Comparison of ENCODE assay signal across 12 cellular contexts in genomic region chr18:56747032-56747658, GRCh38.
A peak's percentile ranks its signal among the peaks of the same experiment; 100 is the strongest.
DNase-seq lines count a peak whose midpoint lies in the region; ATAC-seq and TF ChIP-seq lines count a peak whose summit lies in the region.
"Had no signal": no experiment of that assay in that cellular context is flagged by ENCODE, and none has a peak within 500 bp of the region (broad histone marks: within the 10 kb centered on the region; RNA-seq: fewer than 3 reads in every experiment).

No MANE protein-coding gene starts in this region.

- peak; percentile 90 for ATAC-seq in GM19351 (IDR thresholded peaks at IDR 0.05; ENCODE audit: unreplicated experiment)
- peak; percentile 70 for ATAC-seq in HG03460 (IDR thresholded peaks at IDR 0.05; ENCODE audit: unreplicated experiment)
- ATAC-seq in activated naive CD8-positive, alpha-beta T cell treated with anti-CD3 and anti-CD28 coated beads, Interleukin-2, amount 10 ng/mL, durations not matched to agents 7 days and 5 days (ENCODE audit: low read depth): peak; percentile 91
- no peak for ATAC-seq in GM21619 (IDR thresholded peaks at IDR 0.05; ENCODE audit: unreplicated experiment)
- ATAC-seq: GM23338 had no signal

- TF ChIP-seq CTCF in osteocyte (IDR thresholded peaks at IDR 0.05): no peak

- peaks cover 19% of the 10 kb centered on the region for H3K4me1 Mint-ChIP-seq in activated naive CD8-positive, alpha-beta T cell treated with anti-CD3 and anti-CD28 coated beads, Interleukin-2, amount 10 ng/mL, durations not matched to agents 7 days and 5 days
- H3K4me1 Mint-ChIP-seq in osteocyte (ENCODE audit: unreplicated experiment): no peaks in the 10 kb centered on the region
- H3K4me1 Mint-ChIP-seq: GM23338, neural crest cell had no signal

- no peak overlapping the region for H3K27ac Mint-ChIP-seq in activated naive CD8-positive, alpha-beta T cell treated with anti-CD3 and anti-CD28 coated beads, Interleukin-2, amount 10 ng/mL, durations not matched to agents 7 days and 5 days
- no peak overlapping the region for H3K27ac Mint-ChIP-seq in osteocyte (ENCODE audit: unreplicated experiment)
- H3K27ac Mint-ChIP-seq: GM23338 had no signal

- H3K27me3 Mint-ChIP-seq in activated naive CD8-positive, alpha-beta T cell treated with anti-CD3 and anti-CD28 coated beads, Interleukin-2, amount 10 ng/mL, durations not matched to agents 7 days and 5 days: no peaks in the 10 kb centered on the region
- no peaks in the 10 kb centered on the region for H3K27me3 Mint-ChIP-seq in osteocyte (ENCODE audit: unreplicated experiment)

- no peaks in the 10 kb centered on the region for H3K9me3 Mint-ChIP-seq in activated naive CD8-positive, alpha-beta T cell treated with anti-CD3 and anti-CD28 coated beads, Interleukin-2, amount 10 ng/mL, durations not matched to agents 7 days and 5 days
- no peaks in the 10 kb centered on the region for H3K9me3 Mint-ChIP-seq in osteocyte (ENCODE audit: unreplicated experiment)
- H3K9me3 Mint-ChIP-seq: GM23338, neural crest cell had no signal

- peak overlapping the region; percentile 36 for H3K4me3 Mint-ChIP-seq in activated naive CD8-positive, alpha-beta T cell treated with anti-CD3 and anti-CD28 coated beads, Interleukin-2, amount 10 ng/mL, durations not matched to agents 7 days and 5 days
- H3K4me3 Mint-ChIP-seq in osteocyte (ENCODE audit: unreplicated experiment): no peak overlapping the region
- H3K4me3 Mint-ChIP-seq: GM23338, neural crest cell had no signal

- DNase-seq in GF-D8 (lab: John Stamatoyannopoulos, UW) (peak; percentile 9), NCI-H446 (lab: John Stamatoyannopoulos, UW) (no peak), islet precursor cell (no peak), osteocyte (ENCODE audit: extremely low spot score, unreplicated experiment) (no peak)
- no peak for DNase-seq in activated naive CD8-positive, alpha-beta T cell treated with anti-CD3 and anti-CD28 coated beads, Interleukin-2, amount 10 ng/mL, durations not matched to agents 7 days and 5 days
- DNase-seq: C1 segment of cervical spinal cord; stimulated activated CD4-positive, alpha-beta T cell treated with anti-CD3 and anti-CD28 coated beads, Interleukin-12 subunit alpha, Interleukin-12 subunit beta, amount 100 ng/mL, for 4 hours had no signal

- POLR2A ChIA-PET in activated naive CD8-positive, alpha-beta T cell treated with anti-CD3 and anti-CD28 coated beads, Interleukin-2, amount 10 ng/mL, durations not matched to agents 7 days and 5 days (lab: Charles Lee): no interaction called here

- peaks cover 3% of the 10 kb centered on the region for H3K36me3 Mint-ChIP-seq in activated naive CD8-positive, alpha-beta T cell treated with anti-CD3 and anti-CD28 coated beads, Interleukin-2, amount 10 ng/mL, durations not matched to agents 7 days and 5 days
- H3K36me3 Mint-ChIP-seq in osteocyte (ENCODE audit: unreplicated experiment): no peaks in the 10 kb centered on the region
